8 cellular contexts compared by ENCODE assay signal in the genomic region with DNA sequence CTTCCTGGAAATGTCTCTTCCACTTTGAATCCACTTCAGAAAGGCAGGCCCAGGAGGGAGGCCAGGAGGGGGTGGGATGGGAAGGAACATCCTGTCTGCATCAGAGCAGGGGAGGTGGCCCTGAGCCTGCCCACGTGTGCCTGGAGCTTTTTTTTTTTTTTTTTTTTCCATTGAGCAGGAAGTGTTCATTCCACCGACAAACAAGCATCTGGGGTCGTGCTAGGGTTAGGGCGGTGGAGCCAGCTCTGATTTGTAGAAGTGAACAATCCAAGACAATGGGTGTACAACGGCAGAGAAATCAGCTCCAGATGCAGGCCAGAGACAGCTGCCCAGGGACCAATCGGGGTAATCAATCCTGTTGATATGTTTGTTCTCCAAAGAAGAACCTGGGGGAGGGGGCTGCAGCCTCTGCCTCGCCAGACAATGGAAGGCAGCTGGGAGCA.
DNase-seq lines count a peak whose midpoint lies in the region; ATAC-seq, FAIRE-seq and TF ChIP-seq lines count a peak whose summit lies in the region.

No MANE protein-coding gene starts in this region.

- no peak overlapping the region for H2BK120ac ChIP-seq in H1 (replicated peaks; ENCODE audit: low read depth, low read length)

- H2BK12ac ChIP-seq in H1 (ENCODE audit: low read depth, low read length), result peak overlapping the region; percentile 63; the same call in 1 of the 2 replicates

- no peak for TF ChIP-seq CTCF in H1 (IDR thresholded peaks at IDR 0.05; ENCODE audit: control extremely low read depth in 1 of 3, insufficient read depth in 1 of 3, low read depth in 1 of 3, low read length in 3 of 3)

- TF ChIP-seq RAD21 in H1 (IDR thresholded peaks at IDR 0.05 in 1 of 2, conservative IDR thresholded peaks at IDR 0.05 in 1 of 2; ENCODE audit: low read depth in 2 of 2, low read length in 2 of 2), result no peak

- H3K79me2 ChIP-seq in H1 (ENCODE audit: control insufficient read depth in 1 of 2, insufficient read depth in 2 of 2, low read length in 2 of 2), result peaks cover 19 to 62% of the 10 kb centered on the region in 2 experiments

- no peak for FAIRE-seq in H1 (lab: Jason Lieb, UNC)
- no peak for FAIRE-seq in frontal cortex (lab: Jason Lieb, UNC)

- H4K20me1 ChIP-seq in H1 (replicated peaks in 1 of 2; ENCODE audit: control insufficient read depth in 1 of 2, insufficient read depth in 2 of 2, low read length in 2 of 2), result peaks cover 0 to 15% of the 10 kb centered on the region in 2 experiments

- POLR2A ChIA-PET in H1 (lab: Charles Lee; ENCODE audit: partially characterized antibody), result interaction anchor here (1.2 to 4.6 kb wide), 5 partner anchors 12 to 177 kb away, joined by 3 to 33 read pairs (median 6); a partner anchor contains a TSS
- POLR2A ChIA-PET in naive thymus-derived CD8-positive, alpha-beta T cell (lab: Charles Lee), result interaction anchor here (0.6 to 1.6 kb wide), 7 partner anchors 15 to 174 kb away, joined by 3 to 8 read pairs (median 3); no protein-coding TSS in a partner anchor

- H3K4ac ChIP-seq in H1 (replicated peaks; ENCODE audit: insufficient read length, low read depth, low read length), result no peak overlapping the region

- 74% methylated on average over 6 of the region's 7 CpGs; no CpG with 5 or more reads in 1 of the 2 experiments for WGBS in H1 (ENCODE audit: extremely low coverage in 1 of 2, insufficient coverage in 1 of 2, insufficient read length in 1 of 2, insufficient replicate concordance in 2 of 2, low coverage in 1 of 2, low lambda C conversion rate in 2 of 2, missing lambda C conversion rate in 1 of 2), 2 experiments

- no peak overlapping the region for H3K4me2 ChIP-seq in H1 (ENCODE audit: insufficient read depth in 1 of 2, low read depth in 2 of 2, low read length in 2 of 2)

- no peak overlapping the region for H2AK5ac ChIP-seq in H1 (ENCODE audit: low read depth, low read length)

- CTCF ChIA-PET in H1 (lab: Charles Lee; ENCODE audit: partially characterized antibody), result interaction anchor here (0.7 to 7.4 kb wide), 21 partner anchors 9 to 392 kb away, joined by 3 to 69 read pairs (median 5); a partner anchor contains a TSS

- no peak for TF ChIP-seq POLR2A in H1 (IDR thresholded peaks at IDR 0.05; ENCODE audit: control extremely low read depth in 1 of 2, low read depth in 2 of 2, low read length in 2 of 2)

- ATAC-seq in naive thymus-derived CD8-positive, alpha-beta T cell, result peak; percentile 39 to 51
- no peak for ATAC-seq in HG03565 (IDR thresholded peaks at IDR 0.05; ENCODE audit: unreplicated experiment)
- no peak for ATAC-seq in HG02884 (IDR thresholded peaks at IDR 0.05; ENCODE audit: unreplicated experiment)
- no peak for ATAC-seq in GM21360 (IDR thresholded peaks at IDR 0.05; ENCODE audit: unreplicated experiment)

- peak overlapping the region; percentile 64; the same call in 1 of the 2 replicates for H2BK5ac ChIP-seq in H1 (ENCODE audit: low read depth, low read length)

- H3K9me3 ChIP-seq in H1 (ENCODE audit: insufficient read depth in 2 of 2, low read depth in 1 of 2, low read length in 1 of 2), result no peaks in the 10 kb centered on the region

- peaks cover 40 to 80% (median 70%) of the 10 kb centered on the region in 4 donors for H3K4me1 Mint-ChIP-seq in naive thymus-derived CD8-positive, alpha-beta T cell

- H3K27me3 ChIP-seq in H1 (replicated peaks in 1 of 4; ENCODE audit: control insufficient read depth in 3 of 4, extremely low read depth in 1 of 4, insufficient read depth in 3 of 4, low read length in 3 of 4), result no peaks in the 10 kb centered on the region

- H3K36me3 ChIP-seq in H1 (ENCODE audit: control insufficient read depth in 2 of 4, insufficient read depth in 4 of 4, low read length in 3 of 4), result no peaks in the 10 kb centered on the region; a peak in 1 of 8 replicates

- no peak overlapping the region for H3K4me3 ChIP-seq in H1 (ENCODE audit: extremely low read depth in 1 of 4, insufficient read depth in 2 of 4, low read depth in 3 of 4, low read length in 4 of 4)

- TF ChIP-seq EP300 in H1 (IDR thresholded peaks at IDR 0.05; ENCODE audit: borderline replicate concordance in 1 of 2, low read depth in 2 of 2, low read length in 2 of 2), result no peak

- 0 out of 2 replicates have a peak overlapping the region, but pooled peaks have one; percentile 12 for H2BK15ac ChIP-seq in H1 (ENCODE audit: low read length)

- H2AFZ ChIP-seq in H1 (ENCODE audit: low read length), result no peak overlapping the region

- no peak overlapping the region for H3K56ac ChIP-seq in H1 (replicated peaks; ENCODE audit: insufficient read length, low read depth, low read length)

- H3K23ac ChIP-seq in H1 (ENCODE audit: insufficient read length), result no peak overlapping the region

- DNase-seq in DMS53 (lab: John Stamatoyannopoulos, UW) (peak; percentile 81), NCI-H2081 (lab: John Stamatoyannopoulos, UW) (peak; percentile 68 to 76), H1 (ENCODE audit: low read depth in 1 of 2, low spot score in 2 of 2) (no peak), frontal cortex (ENCODE audit: low spot score in 2 of 2) (no peak)
- no peak for DNase-seq in naive thymus-derived CD8-positive, alpha-beta T cell

- peak overlapping the region in 8 of 10 donors; percentile 18 to 73 (median 56) for H3K4me3 Mint-ChIP-seq in naive thymus-derived CD8-positive, alpha-beta T cell

- peaks cover 20% of the 10 kb centered on the region for H3K79me1 ChIP-seq in H1 (ENCODE audit: low read depth, low read length)

- no peak overlapping the region; the same call in 1 of the 2 replicates for H3K18ac ChIP-seq in H1 (ENCODE audit: extremely low read depth, low read length)

- H3K27ac ChIP-seq in H1 (ENCODE audit: low read depth, low read length), result no peak overlapping the region

- H4K5ac ChIP-seq in H1 (ENCODE audit: insufficient read length, low read depth, low read length), result no peak overlapping the region

- no peaks in the 10 kb centered on the region for H3K27me3 Mint-ChIP-seq in naive thymus-derived CD8-positive, alpha-beta T cell

- H3K23me2 ChIP-seq in H1 (ENCODE audit: low read depth, low read length), result no peaks in the 10 kb centered on the region

- no peak overlapping the region for H4K91ac ChIP-seq in H1 (replicated peaks; ENCODE audit: insufficient read length, low read length)

- H2BK20ac ChIP-seq in H1 (ENCODE audit: low read length), result no peak overlapping the region; the same call in 1 of the 2 replicates

- H4K8ac ChIP-seq in H1 (ENCODE audit: extremely low read depth, insufficient read depth, low read length), result peak overlapping the region; percentile 57; the same call in 1 of the 2 replicates

- no peak overlapping the region for H3K14ac ChIP-seq in H1 (ENCODE audit: insufficient read length)

- no peak overlapping the region for H3K9ac ChIP-seq in H1 (replicated peaks in 1 of 4; ENCODE audit: extremely low read depth in 1 of 4, low read depth in 3 of 4, low read length in 3 of 4)

- H3K4me1 ChIP-seq in H1 (replicated peaks in 1 of 4; ENCODE audit: control insufficient read depth in 3 of 4, insufficient read depth in 4 of 4, low read length in 3 of 4), result peaks cover 29 to 39% (median 33%) of the 10 kb centered on the region in 4 experiments

- peaks cover 0 to 6% (median 0%) of the 10 kb centered on the region in 3 donors for H3K36me3 Mint-ChIP-seq in naive thymus-derived CD8-positive, alpha-beta T cell

- no peaks in the 10 kb centered on the region for H3K9me3 Mint-ChIP-seq in naive thymus-derived CD8-positive, alpha-beta T cell

- H3K27ac Mint-ChIP-seq in naive thymus-derived CD8-positive, alpha-beta T cell, result peak overlapping the region in 9 of 10 donors; percentile 68 to 86 (median 83)

TF ChIP-seq in H1, 55 proteins besides CTCF, POLR2A, EP300 and RAD21:
- TF ChIP-seq GABPA (IDR thresholded peaks at IDR 0.05; ENCODE audit: borderline replicate concordance, insufficient read depth, low read length), result no peak
- TF ChIP-seq CREB1 (IDR thresholded peaks at IDR 0.05), result 0 out of 2 replicates have a peak, but pooled peaks have one; percentile 15
- TF ChIP-seq, protein P1, sequence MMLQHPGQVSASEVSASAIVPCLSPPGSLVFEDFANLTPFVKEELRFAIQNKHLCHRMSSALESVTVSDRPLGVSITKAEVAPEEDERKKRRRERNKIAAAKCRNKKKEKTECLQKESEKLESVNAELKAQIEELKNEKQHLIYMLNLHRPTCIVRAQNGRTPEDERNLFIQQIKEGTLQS (IDR thresholded peaks at IDR 0.05; ENCODE audit: insufficient read depth, low read depth, low read length), result no peak
- TF ChIP-seq HDAC2 (IDR thresholded peaks at IDR 0.05; ENCODE audit: borderline replicate concordance in 1 of 2, low read depth in 2 of 2, low read length in 2 of 2), result no peak
- no peak for TF ChIP-seq RFX5 (IDR thresholded peaks at IDR 0.05; ENCODE audit: borderline replicate concordance, low read depth, low read length)
- TF ChIP-seq, protein P2, sequence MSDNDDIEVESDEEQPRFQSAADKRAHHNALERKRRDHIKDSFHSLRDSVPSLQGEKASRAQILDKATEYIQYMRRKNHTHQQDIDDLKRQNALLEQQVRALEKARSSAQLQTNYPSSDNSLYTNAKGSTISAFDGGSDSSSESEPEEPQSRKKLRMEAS (IDR thresholded peaks at IDR 0.05), result peak; percentile 44; the same call in 1 of the 2 replicates

Comparison
In these comparisons a context has a peak if more than half of its experiments do, and no peak if none do; other contexts are left out.
1. DNase-seq: peak in DMS53 (single experiment) and NCI-H2081 (2 of 2); none in H1 (0 of 2), naive thymus-derived CD8-positive, alpha-beta T cell (0 of 10) and frontal cortex (0 of 2).
2. ATAC-seq: peak in naive thymus-derived CD8-positive, alpha-beta T cell (2 of 2); none in HG03565 (single experiment), HG02884 (single experiment) and GM21360 (single experiment).